Comparison of ENCODE assay signal across 1 cellular context in genomic region chr20:45523833-45524232, GRCh38.
A peak's percentile ranks its signal among the peaks of the same experiment; 100 is the strongest.
TF ChIP-seq lines count a peak whose summit lies in the region.

No MANE protein-coding gene starts in this region.

TF ChIP-seq in K562, 482 proteins besides CTCF, POLR2A, EP300 and RAD21:
- TF ChIP-seq RFX5 (IDR thresholded peaks at IDR 0.05; ENCODE audit: low read depth, low read length) (no peak), ZNF316 (IDR thresholded peaks at IDR 0.05) (0 out of 2 replicates have a peak, but pooled peaks have one; percentile 8)
